In genomic region chr9:71253021-71253420, GRCh38 we compare ENCODE assay signal across 16 cellular contexts.
"Had no signal": no experiment of that assay in that cellular context is flagged by ENCODE, and none has a peak within 500 bp of the region (broad histone marks: within the 10 kb centered on the region; RNA-seq: fewer than 3 reads in every experiment).

No MANE protein-coding gene starts in this region.

- H3K4me1 ChIP-seq: foreskin keratinocyte, lower lobe of right lung, upper lobe of left lung had no signal

- H3K27ac ChIP-seq: foreskin keratinocyte, lower lobe of right lung, upper lobe of left lung had no signal

- H3K4me3 ChIP-seq: lower lobe of right lung, upper lobe of left lung had no signal

- H3K36me3 ChIP-seq: lower lobe of right lung, upper lobe of left lung had no signal

- DNase-seq: activated B cell treated with CpG ODN at 0.5 μM for 24 hours; activated CD4-positive, alpha-beta T cell treated with anti-CD3 and anti-CD28 coated beads for 36 hours; activated CD4-positive, alpha-beta T cell treated with anti-CD3 and anti-CD28 coated beads, Interleukin-2, amount 50 U/mL, for 4 hours; activated CD8-positive, alpha-beta memory T cell treated with anti-CD3 and anti-CD28 coated beads, Interleukin-2, amount 50 U/mL, for 48 hours; activated naive CD4-positive, alpha-beta T cell treated with anti-CD3 and anti-CD28 coated beads for 36 hours; activated T-cell treated with anti-CD3 and anti-CD28 coated beads, Interleukin-2, amount 50 U/mL, for 4 hours; anterior cingulate cortex; caudate nucleus; dermis blood vessel endothelial cell; effector CD8-positive, alpha-beta T cell; lower lobe of right lung; naive thymus-derived CD4-positive, alpha-beta T cell; stimulated activated CD4-positive, alpha-beta T cell treated with anti-CD3 and anti-CD28 coated beads, Interleukin-2, amount 100 ng/mL, for 48 hours; stimulated activated naive CD4-positive, alpha-beta T cell; upper lobe of left lung had no signal

- H3K9me3 ChIP-seq: lower lobe of right lung, upper lobe of left lung had no signal

- H3K27me3 ChIP-seq: foreskin keratinocyte, upper lobe of left lung had no signal
